1 cellular context compared by ENCODE assay signal in the genomic region with DNA sequence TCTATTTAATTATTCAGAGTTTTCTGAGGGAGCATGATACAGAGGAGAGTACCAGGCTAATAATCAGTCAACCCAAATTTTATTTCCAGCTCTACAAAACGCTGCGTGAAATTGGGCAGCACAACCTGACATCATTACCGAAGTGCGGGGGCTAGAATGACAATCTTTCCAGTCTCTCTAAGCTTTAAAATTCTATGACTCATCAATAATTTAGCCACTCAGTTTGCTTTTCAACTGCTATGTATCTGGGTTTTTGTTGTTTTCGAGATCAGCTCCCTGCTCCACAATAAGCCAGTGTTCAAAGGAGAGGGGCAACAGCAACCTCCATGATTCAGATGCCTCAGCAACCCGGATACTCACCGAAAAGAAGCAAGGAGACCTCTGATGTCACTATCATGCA.
TF ChIP-seq lines count a peak whose summit lies in the region.

No MANE protein-coding gene starts in this region.

TF ChIP-seq in GM23338, 12 proteins besides CTCF, POLR2A, EP300 and RAD21 (continued from another document):
- TF ChIP-seq, protein P1, sequence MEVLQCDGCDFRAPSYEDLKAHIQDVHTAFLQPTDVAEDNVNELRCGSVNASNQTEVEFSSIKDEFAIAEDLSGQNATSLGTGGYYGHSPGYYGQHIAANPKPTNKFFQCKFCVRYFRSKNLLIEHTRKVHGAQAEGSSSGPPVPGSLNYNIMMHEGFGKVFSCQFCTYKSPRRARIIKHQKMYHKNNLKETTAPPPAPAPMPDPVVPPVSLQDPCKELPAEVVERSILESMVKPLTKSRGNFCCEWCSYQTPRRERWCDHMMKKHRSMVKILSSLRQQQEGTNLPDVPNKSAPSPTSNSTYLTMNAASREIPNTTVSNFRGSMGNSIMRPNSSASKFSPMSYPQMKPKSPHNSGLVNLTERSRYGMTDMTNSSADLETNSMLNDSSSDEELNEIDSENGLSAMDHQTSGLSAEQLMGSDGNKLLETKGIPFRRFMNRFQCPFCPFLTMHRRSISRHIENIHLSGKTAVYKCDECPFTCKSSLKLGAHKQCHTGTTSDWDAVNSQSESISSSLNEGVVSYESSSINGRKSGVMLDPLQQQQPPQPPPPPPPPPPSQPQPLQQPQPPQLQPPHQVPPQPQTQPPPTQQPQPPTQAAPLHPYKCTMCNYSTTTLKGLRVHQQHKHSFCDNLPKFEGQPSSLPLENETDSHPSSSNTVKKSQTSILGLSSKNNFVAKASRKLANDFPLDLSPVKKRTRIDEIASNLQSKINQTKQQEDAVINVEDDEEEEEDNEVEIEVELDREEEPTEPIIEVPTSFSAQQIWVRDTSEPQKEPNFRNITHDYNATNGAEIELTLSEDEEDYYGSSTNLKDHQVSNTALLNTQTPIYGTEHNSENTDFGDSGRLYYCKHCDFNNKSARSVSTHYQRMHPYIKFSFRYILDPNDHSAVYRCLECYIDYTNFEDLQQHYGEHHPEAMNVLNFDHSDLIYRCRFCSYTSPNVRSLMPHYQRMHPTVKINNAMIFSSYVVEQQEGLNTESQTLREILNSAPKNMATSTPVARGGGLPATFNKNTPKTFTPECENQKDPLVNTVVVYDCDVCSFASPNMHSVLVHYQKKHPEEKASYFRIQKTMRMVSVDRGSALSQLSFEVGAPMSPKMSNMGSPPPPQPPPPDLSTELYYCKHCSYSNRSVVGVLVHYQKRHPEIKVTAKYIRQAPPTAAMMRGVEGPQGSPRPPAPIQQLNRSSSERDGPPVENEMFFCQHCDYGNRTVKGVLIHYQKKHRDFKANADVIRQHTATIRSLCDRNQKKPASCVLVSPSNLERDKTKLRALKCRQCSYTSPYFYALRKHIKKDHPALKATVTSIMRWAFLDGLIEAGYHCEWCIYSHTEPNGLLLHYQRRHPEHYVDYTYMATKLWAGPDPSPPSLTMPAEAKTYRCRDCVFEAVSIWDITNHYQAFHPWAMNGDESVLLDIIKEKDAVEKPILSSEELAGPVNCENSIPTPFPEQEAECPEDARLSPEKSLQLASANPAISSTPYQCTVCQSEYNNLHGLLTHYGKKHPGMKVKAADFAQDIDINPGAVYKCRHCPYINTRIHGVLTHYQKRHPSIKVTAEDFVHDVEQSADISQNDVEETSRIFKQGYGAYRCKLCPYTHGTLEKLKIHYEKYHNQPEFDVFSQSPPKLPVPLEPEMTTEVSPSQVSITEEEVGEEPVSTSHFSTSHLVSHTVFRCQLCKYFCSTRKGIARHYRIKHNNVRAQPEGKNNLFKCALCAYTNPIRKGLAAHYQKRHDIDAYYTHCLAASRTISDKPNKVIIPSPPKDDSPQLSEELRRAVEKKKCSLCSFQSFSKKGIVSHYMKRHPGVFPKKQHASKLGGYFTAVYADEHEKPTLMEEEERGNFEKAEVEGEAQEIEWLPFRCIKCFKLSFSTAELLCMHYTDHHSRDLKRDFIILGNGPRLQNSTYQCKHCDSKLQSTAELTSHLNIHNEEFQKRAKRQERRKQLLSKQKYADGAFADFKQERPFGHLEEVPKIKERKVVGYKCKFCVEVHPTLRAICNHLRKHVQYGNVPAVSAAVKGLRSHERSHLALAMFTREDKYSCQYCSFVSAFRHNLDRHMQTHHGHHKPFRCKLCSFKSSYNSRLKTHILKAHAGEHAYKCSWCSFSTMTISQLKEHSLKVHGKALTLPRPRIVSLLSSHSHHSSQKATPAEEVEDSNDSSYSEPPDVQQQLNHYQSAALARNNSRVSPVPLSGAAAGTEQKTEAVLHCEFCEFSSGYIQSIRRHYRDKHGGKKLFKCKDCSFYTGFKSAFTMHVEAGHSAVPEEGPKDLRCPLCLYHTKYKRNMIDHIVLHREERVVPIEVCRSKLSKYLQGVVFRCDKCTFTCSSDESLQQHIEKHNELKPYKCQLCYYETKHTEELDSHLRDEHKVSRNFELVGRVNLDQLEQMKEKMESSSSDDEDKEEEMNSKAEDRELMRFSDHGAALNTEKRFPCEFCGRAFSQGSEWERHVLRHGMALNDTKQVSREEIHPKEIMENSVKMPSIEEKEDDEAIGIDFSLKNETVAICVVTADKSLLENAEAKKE (CRISPR knock-in tag; IDR thresholded peaks at IDR 0.05) = no peak
- TF ChIP-seq, protein P2, sequence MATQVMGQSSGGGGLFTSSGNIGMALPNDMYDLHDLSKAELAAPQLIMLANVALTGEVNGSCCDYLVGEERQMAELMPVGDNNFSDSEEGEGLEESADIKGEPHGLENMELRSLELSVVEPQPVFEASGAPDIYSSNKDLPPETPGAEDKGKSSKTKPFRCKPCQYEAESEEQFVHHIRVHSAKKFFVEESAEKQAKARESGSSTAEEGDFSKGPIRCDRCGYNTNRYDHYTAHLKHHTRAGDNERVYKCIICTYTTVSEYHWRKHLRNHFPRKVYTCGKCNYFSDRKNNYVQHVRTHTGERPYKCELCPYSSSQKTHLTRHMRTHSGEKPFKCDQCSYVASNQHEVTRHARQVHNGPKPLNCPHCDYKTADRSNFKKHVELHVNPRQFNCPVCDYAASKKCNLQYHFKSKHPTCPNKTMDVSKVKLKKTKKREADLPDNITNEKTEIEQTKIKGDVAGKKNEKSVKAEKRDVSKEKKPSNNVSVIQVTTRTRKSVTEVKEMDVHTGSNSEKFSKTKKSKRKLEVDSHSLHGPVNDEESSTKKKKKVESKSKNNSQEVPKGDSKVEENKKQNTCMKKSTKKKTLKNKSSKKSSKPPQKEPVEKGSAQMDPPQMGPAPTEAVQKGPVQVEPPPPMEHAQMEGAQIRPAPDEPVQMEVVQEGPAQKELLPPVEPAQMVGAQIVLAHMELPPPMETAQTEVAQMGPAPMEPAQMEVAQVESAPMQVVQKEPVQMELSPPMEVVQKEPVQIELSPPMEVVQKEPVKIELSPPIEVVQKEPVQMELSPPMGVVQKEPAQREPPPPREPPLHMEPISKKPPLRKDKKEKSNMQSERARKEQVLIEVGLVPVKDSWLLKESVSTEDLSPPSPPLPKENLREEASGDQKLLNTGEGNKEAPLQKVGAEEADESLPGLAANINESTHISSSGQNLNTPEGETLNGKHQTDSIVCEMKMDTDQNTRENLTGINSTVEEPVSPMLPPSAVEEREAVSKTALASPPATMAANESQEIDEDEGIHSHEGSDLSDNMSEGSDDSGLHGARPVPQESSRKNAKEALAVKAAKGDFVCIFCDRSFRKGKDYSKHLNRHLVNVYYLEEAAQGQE (IDR thresholded peaks at IDR 0.05; ENCODE audit: unreplicated experiment) = no peak
- TF ChIP-seq JUNB (IDR thresholded peaks at IDR 0.05; ENCODE audit: unreplicated experiment) (no peak), STAT1 (IDR thresholded peaks at IDR 0.05; ENCODE audit: unreplicated experiment) (no peak)
- TF ChIP-seq, protein P3, sequence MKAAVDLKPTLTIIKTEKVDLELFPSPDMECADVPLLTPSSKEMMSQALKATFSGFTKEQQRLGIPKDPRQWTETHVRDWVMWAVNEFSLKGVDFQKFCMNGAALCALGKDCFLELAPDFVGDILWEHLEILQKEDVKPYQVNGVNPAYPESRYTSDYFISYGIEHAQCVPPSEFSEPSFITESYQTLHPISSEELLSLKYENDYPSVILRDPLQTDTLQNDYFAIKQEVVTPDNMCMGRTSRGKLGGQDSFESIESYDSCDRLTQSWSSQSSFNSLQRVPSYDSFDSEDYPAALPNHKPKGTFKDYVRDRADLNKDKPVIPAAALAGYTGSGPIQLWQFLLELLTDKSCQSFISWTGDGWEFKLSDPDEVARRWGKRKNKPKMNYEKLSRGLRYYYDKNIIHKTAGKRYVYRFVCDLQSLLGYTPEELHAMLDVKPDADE (IDR thresholded peaks at IDR 0.05) = no peak
